8 cellular contexts compared by ENCODE assay signal in the genomic region with DNA sequence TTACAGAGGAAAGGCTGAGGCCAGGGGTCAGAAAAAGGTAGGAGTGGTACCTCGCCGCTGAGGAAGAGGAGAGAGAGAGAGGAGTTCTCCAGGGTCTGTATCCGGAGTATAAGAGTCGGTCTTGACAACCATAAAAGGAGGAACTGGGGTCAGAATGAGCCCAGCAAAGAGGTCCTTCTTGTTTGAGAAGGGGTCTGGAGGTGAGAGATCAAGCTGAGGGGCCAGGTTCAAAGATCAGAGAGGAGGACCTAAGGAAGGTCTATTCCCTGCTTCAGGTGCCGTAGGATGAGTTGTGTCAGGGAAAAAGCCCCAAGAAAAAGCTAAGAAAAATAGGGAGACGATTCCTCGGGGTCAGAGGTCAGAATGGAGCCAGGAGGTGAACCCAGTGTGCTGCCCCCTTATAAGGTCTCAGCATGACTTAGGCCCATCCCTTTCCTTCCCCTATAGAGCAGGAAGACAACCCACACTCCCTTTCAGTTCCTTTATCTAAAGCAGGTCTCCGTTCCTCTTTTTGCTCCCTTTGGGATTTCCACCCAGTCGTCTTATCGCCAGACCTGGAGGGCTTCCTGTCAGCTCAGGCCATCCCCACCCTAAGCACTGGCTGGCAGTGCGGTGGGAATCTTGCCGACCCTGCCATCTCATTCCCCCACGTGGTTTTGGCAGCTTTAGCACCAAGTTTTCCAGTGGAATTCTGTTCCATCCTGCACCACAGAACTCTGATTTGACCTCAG. TPM values are rescaled to one million over a fixed set of nuclear protein-coding genes. Genes with fewer than 3 reads are reported as not detected.
DNase-seq lines count a peak whose midpoint lies in the region; ATAC-seq, FAIRE-seq and TF ChIP-seq lines count a peak whose summit lies in the region.

No MANE protein-coding gene starts in this region.

- H3K4me2 ChIP-seq in endothelial cell of umbilical vein (ENCODE audit: insufficient read depth, low read length), result peak overlapping the region; percentile 89

- FAIRE-seq in endothelial cell of umbilical vein (lab: Jason Lieb, UNC), result no peak

- peak overlapping the region; percentile 67 for H3K4me3 ChIP-seq in SJSA1
- H3K4me3 ChIP-seq in endothelial cell of umbilical vein (replicated peaks in 1 of 3; ENCODE audit: insufficient read depth in 1 of 3, low read depth in 1 of 3, low read length in 3 of 3), result peak overlapping the region; percentile 50 to 80 (median 77)

- H3K36me3 Mint-ChIP-seq in natural killer cell, result no peaks in the 10 kb centered on the region

- POLR2A ChIA-PET in endothelial cell of umbilical vein (lab: Charles Lee), result no interaction called here

- no peak for TF ChIP-seq POLR2A in endothelial cell of umbilical vein (IDR thresholded peaks at IDR 0.05; ENCODE audit: low read depth, low read length)

- H3K9me3 ChIP-seq in SJSA1 (replicated peaks) (no peaks in the 10 kb centered on the region), endothelial cell of umbilical vein (replicated peaks; ENCODE audit: control insufficient read depth, insufficient read depth, low read length) (no peaks in the 10 kb centered on the region)

- no TSS peak for BruUV-seq in endothelial cell of umbilical vein (replicated peaks; lab: Mats Ljungman, UMichigan)

- intact Hi-C loops in endothelial cell of umbilical vein (cut with micrococcal nuclease), result loop anchor here (1.0 to 5.0 kb wide), 6 partner anchors 81 to 687 kb away; a partner anchor contains a TSS
- intact Hi-C loops in natural killer cell (cut with micrococcal nuclease), result loop anchor here (1.0 kb wide), 3 partner anchors 81 to 254 kb away; a partner anchor contains a TSS

- H3K27ac ChIP-seq in SJSA1 (peak overlapping the region; percentile 9; the same call in 1 of the 2 replicates), endothelial cell of umbilical vein (ENCODE audit: insufficient read depth, low read depth, low read length) (peak overlapping the region; percentile 34)

- peak overlapping the region; percentile 46 for H3K9ac ChIP-seq in endothelial cell of umbilical vein (replicated peaks; ENCODE audit: extremely low read depth, insufficient read depth, low read length)

- H2AFZ ChIP-seq in endothelial cell of umbilical vein (ENCODE audit: low read depth, low read length), result peak overlapping the region; percentile 81

- no peaks in the 10 kb centered on the region for H3K27me3 ChIP-seq in SJSA1 (replicated peaks)
- H3K27me3 ChIP-seq in endothelial cell of umbilical vein (ENCODE audit: control insufficient read depth in 2 of 2, insufficient read depth in 2 of 2, low read length in 2 of 2), result no peaks in the 10 kb centered on the region

- H3K36me3 ChIP-seq in SJSA1, result peaks cover 24% of the 10 kb centered on the region
- peaks cover 0 to 19% of the 10 kb centered on the region in 2 experiments for H3K36me3 ChIP-seq in endothelial cell of umbilical vein (ENCODE audit: control insufficient read depth in 2 of 2, extremely low read depth in 1 of 2, insufficient read depth in 2 of 2, low read length in 2 of 2)

- peaks cover 26 to 28% of the 10 kb centered on the region in 2 donors for H3K4me1 Mint-ChIP-seq in natural killer cell

- H3K4me1 ChIP-seq in SJSA1 (replicated peaks) (peaks cover 5% of the 10 kb centered on the region), endothelial cell of umbilical vein (ENCODE audit: control insufficient read depth, extremely low read depth, insufficient read depth, low read length) (peaks cover 5% of the 10 kb centered on the region)

- CTCF ChIA-PET in endothelial cell of umbilical vein (lab: Charles Lee), result interaction anchor here (1.3 kb wide), 2 partner anchors 296 to 297 kb away, joined by 5 to 6 read pairs; no protein-coding TSS in a partner anchor

- TF ChIP-seq CTCF in endothelial cell of umbilical vein (IDR thresholded peaks at IDR 0.05; ENCODE audit: extremely low read depth in 1 of 2, insufficient read depth in 1 of 2, low read depth in 1 of 2, low read length in 2 of 2) (no peak), natural killer cell (IDR thresholded peaks at IDR 0.05) (no peak)

- peak overlapping the region; percentile 90 to 96 for H3K27ac Mint-ChIP-seq in natural killer cell

- H3K9me3 Mint-ChIP-seq in natural killer cell, result no peaks in the 10 kb centered on the region

- DNase-seq in GF-D8 (lab: John Stamatoyannopoulos, UW) (peak; percentile 55), SJSA1 (ENCODE audit: low read depth in 1 of 2, low spot score in 2 of 2) (no peak), endothelial cell of umbilical vein (ENCODE audit: low read depth, low spot score) (no peak), natural killer cell (no peak), NCI-H2081 treated with DMSO at 0.1 percent for 48 hours (lab: John Stamatoyannopoulos, UW) (no peak), DMS114 treated with DMSO at 0.1 percent for 48 hours (lab: John Stamatoyannopoulos, UW; ENCODE audit: unreplicated experiment) (no peak)

- H3K79me2 ChIP-seq in endothelial cell of umbilical vein (ENCODE audit: control insufficient read depth, insufficient read depth, low read length), result peaks cover 9% of the 10 kb centered on the region

- H3K4me3 Mint-ChIP-seq in natural killer cell, result peak overlapping the region; percentile 100

- H4K20me1 ChIP-seq in endothelial cell of umbilical vein (replicated peaks; ENCODE audit: control insufficient read depth, extremely low read depth, insufficient read depth, low read length), result no peaks in the 10 kb centered on the region

- ATAC-seq in HG02885 (IDR thresholded peaks at IDR 0.05; ENCODE audit: poor library complexity, unreplicated experiment) (peak; percentile 35), natural killer cell (peak in 1 of 3 donors; percentile 0), HG02970 (IDR thresholded peaks at IDR 0.05; ENCODE audit: low FRiP score, unreplicated experiment) (no peak)

- H3K27me3 Mint-ChIP-seq in natural killer cell (ENCODE audit: low read depth in 2 of 2), result no peaks in the 10 kb centered on the region

- dilution Hi-C loops in endothelial cell of umbilical vein (cut with MboI; ENCODE audit: extremely low pct_ligation_motif_present, low sequenced_read_pairs), result no loop called here

- no peaks in the 10 kb centered on the region for H3K9me1 ChIP-seq in endothelial cell of umbilical vein (replicated peaks; ENCODE audit: control insufficient read depth, extremely low read depth, insufficient read depth, low read length)

TF ChIP-seq in endothelial cell of umbilical vein, 7 proteins besides CTCF, POLR2A, EP300 and RAD21:
- TF ChIP-seq POLR2AphosphoS5 (IDR thresholded peaks at IDR 0.05; ENCODE audit: insufficient read depth, low read depth, low read length) (no peak), GATA2 (IDR thresholded peaks at IDR 0.05; ENCODE audit: insufficient read depth, insufficient read length, low read depth, low read length) (no peak), EZH2 (IDR thresholded peaks at IDR 0.05; ENCODE audit: borderline replicate concordance, low read depth, low read length, severe bottlenecking) (no peak), JUN (IDR thresholded peaks at IDR 0.05; ENCODE audit: borderline replicate concordance, insufficient read depth, insufficient read length, low read depth) (no peak)
- TF ChIP-seq, protein P1, sequence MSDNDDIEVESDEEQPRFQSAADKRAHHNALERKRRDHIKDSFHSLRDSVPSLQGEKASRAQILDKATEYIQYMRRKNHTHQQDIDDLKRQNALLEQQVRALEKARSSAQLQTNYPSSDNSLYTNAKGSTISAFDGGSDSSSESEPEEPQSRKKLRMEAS (IDR thresholded peaks at IDR 0.05; ENCODE audit: insufficient read depth, insufficient read length), result no peak

RNA-seq across cellular contexts. Expression of a gene that starts 0.7 kb away (rescaled TPM):
- total RNA-seq in SJSA1 (2014; rRNA removed; shearing (Covaris generic)), result 23.3 and 27.6 TPM in 2 replicates
- total RNA-seq in endothelial cell of umbilical vein, result 36.4 and 38.0 TPM in 2 replicates
- 32.1 and 38.3 TPM in 2 replicates for polyA plus RNA-seq in endothelial cell of umbilical vein
- polyA plus RNA-seq in endothelial cell of umbilical vein (2011; cell fraction: cytosol; rRNA removed), result 33.3 and 34.0 TPM in 2 replicates
- polyA plus RNA-seq in endothelial cell of umbilical vein (2011; cell fraction: nucleus; rRNA removed), result 51.7 and 52.9 TPM in 2 replicates
- polyA plus RNA-seq in endothelial cell of umbilical vein (2012), result 23.0 and 27.1 TPM in 2 replicates
- polyA minus RNA-seq in endothelial cell of umbilical vein, result 39.4 and 42.3 TPM in 2 replicates
- 17.8 TPM for polyA minus RNA-seq in endothelial cell of umbilical vein (2011; cell fraction: cytosol; rRNA and poly(A)+ RNA removed)
- polyA minus RNA-seq in endothelial cell of umbilical vein (2011; cell fraction: nucleus; rRNA and poly(A)+ RNA removed), result 23.2 and 34.0 TPM in 2 replicates
- total RNA-seq in natural killer cell, result 100 to 1,000 TPM in 2 of 3 donors, 10 to 100 TPM in 1; 99.4 to 127 (median 100) TPM

RNA-seq across cellular contexts. Expression of a gene that starts 53.7 kb away (rescaled TPM):
- not detected in 2 replicates for total RNA-seq in SJSA1 (2014; rRNA removed; shearing (Covaris generic))
- total RNA-seq in endothelial cell of umbilical vein (not detected in 2 replicates), natural killer cell (under 1 TPM in 2 of 3 donors, not detected in 1; 0.43 to 0.49 TPM)
- not detected in 2 replicates for polyA plus RNA-seq in endothelial cell of umbilical vein
- polyA plus RNA-seq in endothelial cell of umbilical vein (2011; cell fraction: cytosol; rRNA removed), result not detected in 2 replicates
- polyA plus RNA-seq in endothelial cell of umbilical vein (2011; cell fraction: nucleus; rRNA removed), result 0.13 and 0.26 TPM in 2 replicates
- not detected in 2 replicates for polyA plus RNA-seq in endothelial cell of umbilical vein (2012)
- polyA minus RNA-seq in endothelial cell of umbilical vein, result not detected in 2 replicates
- not detected for polyA minus RNA-seq in endothelial cell of umbilical vein (2011; cell fraction: cytosol; rRNA and poly(A)+ RNA removed)
- not detected in 2 replicates for polyA minus RNA-seq in endothelial cell of umbilical vein (2011; cell fraction: nucleus; rRNA and poly(A)+ RNA removed)
